In genomic region chr1:24318988-24319863, GRCh38 we compare ENCODE assay signal across 8 cellular contexts. TPM values are rescaled to one million over a fixed set of nuclear protein-coding genes. Genes with fewer than 3 reads are reported as not detected.
DNase-seq lines count a peak whose midpoint lies in the region; ATAC-seq, FAIRE-seq and TF ChIP-seq lines count a peak whose summit lies in the region.

Gene GRHL3 (plus strand): TSS chr1:24319357. CDS start chr1:24319552, 195 bp downstream.

- no peak within 1 kb of the TSS for H4K5ac ChIP-seq in mesendoderm (ENCODE audit: low read length)

- no peak within 1 kb of the TSS for H2BK15ac ChIP-seq in mesendoderm (replicated peaks; ENCODE audit: low read depth)

- CTCF ChIA-PET in Calu3 (lab: Charles Lee) = interaction anchor here (0.6 kb wide), 1 partner anchor 114 kb away, joined by 4 read pairs; no protein-coding TSS in a partner anchor
- CTCF ChIA-PET in K562 (lab: Yijun Ruan, JAX; ENCODE audit: low intra/inter-chr PET ratio) = no interaction called here

- WGBS in K562 (ENCODE audit: insufficient coverage, low coverage, missing lambda C conversion rate) = 3% methylated on average over 22 of the region's 22 CpGs
- WGBS in mesendoderm (ENCODE audit: extremely low coverage, insufficient coverage, low lambda C conversion rate) = no CpG with 5 or more reads among the region's 22 CpGs

- TF ChIP-seq EP300 in K562 (IDR thresholded peaks at IDR 0.05; ENCODE audit: low read length) = no peak

- peak within 1 kb of the TSS; percentile 59 for H2AK5ac ChIP-seq in mesendoderm (ENCODE audit: low read length)

- H2AFZ ChIP-seq in K562 (ENCODE audit: low read depth, low read length) = no peak within 1 kb of the TSS

- H3K36me3 ChIP-seq in K562 (ENCODE audit: control insufficient read depth, insufficient read depth, low read length) (no peaks in the 10 kb centered on the region), mesendoderm (ENCODE audit: control insufficient read depth, insufficient read depth, low read length) (no peaks in the 10 kb centered on the region)

- H3K4me1 Mint-ChIP-seq in Calu3 (ENCODE audit: low read depth, unreplicated experiment) = peaks cover 31% of the 10 kb centered on the region

- H3K27ac Mint-ChIP-seq in Calu3 (ENCODE audit: unreplicated experiment) = peak within 1 kb of the TSS; percentile 66

- TF ChIP-seq CTCF in Calu3 (IDR thresholded peaks at IDR 0.05; ENCODE audit: unreplicated experiment) (no peak), K562 (IDR thresholded peaks at IDR 0.05 in 2 of 3, conservative IDR thresholded peaks at IDR 0.05 in 1 of 3; ENCODE audit: insufficient read depth in 2 of 3, low read depth in 1 of 3, low read length in 3 of 3) (no peak)

- TF ChIP-seq RAD21 in K562 (CRISPR knock-in tag; conservative IDR thresholded peaks at IDR 0.05 in 1 of 2, IDR thresholded peaks at IDR 0.05 in 1 of 2) = no peak

- H4K20me1 ChIP-seq in K562 (replicated peaks; ENCODE audit: control insufficient read depth, insufficient read depth, low read length) = peaks cover 21% of the 10 kb centered on the region; the same call in 1 of the 2 replicates

- H3K9me1 ChIP-seq in K562 (ENCODE audit: control insufficient read depth, insufficient read depth, low read length) = no peaks in the 10 kb centered on the region

- H3K79me2 ChIP-seq in K562 (ENCODE audit: control insufficient read depth, insufficient read depth, low read length) = no peaks in the 10 kb centered on the region
- no peaks in the 10 kb centered on the region for H3K79me2 ChIP-seq in mesendoderm (ENCODE audit: control insufficient read depth, insufficient read depth, low read length)

- peak within 1 kb of the TSS; percentile 35 for H3K56ac ChIP-seq in mesendoderm (ENCODE audit: low read length)

- H3K27ac ChIP-seq in K562 (ENCODE audit: extremely low read depth, low read depth, low read length) = no peak within 1 kb of the TSS
- peak within 1 kb of the TSS; percentile 33 for H3K27ac ChIP-seq in mesendoderm (ENCODE audit: low read depth, low read length)
- H3K27ac ChIP-seq in caudate nucleus (ENCODE audit: low read depth, low read length) = no peak within 1 kb of the TSS

- BruUV-seq in Calu3 (replicated peaks; lab: Mats Ljungman, UMichigan) (TSS peak; percentile 28), K562 (replicated peaks; lab: Mats Ljungman, UMichigan) (no TSS peak)

- H3K9me3 ChIP-seq in K562 (replicated peaks; ENCODE audit: control insufficient read depth, insufficient read depth, low read depth, low read length) = no peaks in the 10 kb centered on the region

- H3K36me3 Mint-ChIP-seq in Calu3 (ENCODE audit: insufficient read depth, unreplicated experiment) = peaks cover 6% of the 10 kb centered on the region

- no peaks in the 10 kb centered on the region for H3K27me3 Mint-ChIP-seq in Calu3 (ENCODE audit: unreplicated experiment)

- no peaks in the 10 kb centered on the region for H3K9me3 Mint-ChIP-seq in Calu3 (ENCODE audit: low read depth, unreplicated experiment)

- H3K18ac ChIP-seq in mesendoderm (ENCODE audit: low read length) = no peak within 1 kb of the TSS

- H2BK5ac ChIP-seq in mesendoderm (ENCODE audit: low read length) = no peak within 1 kb of the TSS

- H3K23ac ChIP-seq in mesendoderm (ENCODE audit: low read length) = no peak within 1 kb of the TSS

- in situ Hi-C loops in K562 (cut with MboI) = no loop called here

- no peak within 1 kb of the TSS for H3K4me2 ChIP-seq in K562 (ENCODE audit: insufficient read depth, low read length)
- peak within 1 kb of the TSS; percentile 49 for H3K4me2 ChIP-seq in mesendoderm (ENCODE audit: low read length)

- H3K4me1 ChIP-seq in K562 (replicated peaks in 1 of 2; ENCODE audit: control insufficient read depth in 2 of 2, insufficient read depth in 2 of 2, low read length in 2 of 2) (peaks cover 5 to 15% of the 10 kb centered on the region in 2 experiments; a peak in 3 of 5 replicates), mesendoderm (ENCODE audit: control insufficient read depth, low read depth, low read length) (peaks cover 15% of the 10 kb centered on the region)

- no peaks in the 10 kb centered on the region for H3K79me1 ChIP-seq in mesendoderm (ENCODE audit: low read length)

- no peak within 1 kb of the TSS for H4K8ac ChIP-seq in mesendoderm (ENCODE audit: low read depth, low read length)

- no peak for FAIRE-seq in K562 (lab: Jason Lieb, UNC)

- H3K4me3 Mint-ChIP-seq in Calu3 (ENCODE audit: low read depth, unreplicated experiment) = peak within 1 kb of the TSS; percentile 79

- H3K4me3 ChIP-seq in K562 = no peak within 1 kb of the TSS
- peak within 1 kb of the TSS; percentile 11 for H3K4me3 ChIP-seq in mesendoderm (ENCODE audit: low read length)

- DNase-seq in Calu3 (peak; percentile 62), NCI-H128 (lab: John Stamatoyannopoulos, UW; ENCODE audit: unreplicated experiment) (peak; percentile 68), K562 (ENCODE audit: extremely low read depth in 1 of 4, low spot score in 3 of 4) (no peak), mesendoderm (peak; percentile 89), caudate nucleus (lab: John Stamatoyannopoulos, UW) (no peak)
- no peak for DNase-seq in activated CD8-positive, alpha-beta memory T cell treated with anti-CD3 and anti-CD28 coated beads for 24 hours

- H3K4ac ChIP-seq in mesendoderm (ENCODE audit: low read depth, low read length) = no peak within 1 kb of the TSS

- H3K9ac ChIP-seq in K562 (ENCODE audit: insufficient read depth in 1 of 2, low read depth in 2 of 2, low read length in 2 of 2) = no peak within 1 kb of the TSS
- peak within 1 kb of the TSS; percentile 18 for H3K9ac ChIP-seq in mesendoderm (ENCODE audit: low read length)

- intact Hi-C loops in Calu3 (cut with micrococcal nuclease; ENCODE audit: unreplicated experiment) (loop anchor here (5.0 kb wide), 2 partner anchors 73 to 117 kb away; no protein-coding TSS in a partner anchor), K562 (cut with micrococcal nuclease) (no loop called here)

- H3K27me3 ChIP-seq in K562 (ENCODE audit: control insufficient read depth in 2 of 2, insufficient read depth in 2 of 2, low read length in 2 of 2) = peaks cover 73% of the 10 kb centered on the region in 2 experiments
- no peaks in the 10 kb centered on the region for H3K27me3 ChIP-seq in mesendoderm (ENCODE audit: insufficient read depth, low read length, poor library complexity)

- no peak within 1 kb of the TSS for H2BK120ac ChIP-seq in mesendoderm (ENCODE audit: low read depth, low read length)

- POLR2A ChIA-PET in K562 (lab: Yijun Ruan, JAX) = interaction anchor here (0.6 to 1.9 kb wide), 3 partner anchors 10 to 199 kb away, joined by 4 to 6 read pairs (median 6); no protein-coding TSS in a partner anchor

- ATAC-seq in K562 (no peak), GM21390 (IDR thresholded peaks at IDR 0.05; ENCODE audit: unreplicated experiment) (no peak), GM21381 (IDR thresholded peaks at IDR 0.05; ENCODE audit: unreplicated experiment) (no peak)

- TF ChIP-seq POLR2A in K562 (conservative IDR thresholded peaks at IDR 0.05) = no peak

TF ChIP-seq in K562, 482 proteins besides CTCF, POLR2A, EP300 and RAD21 (continues in another document):
- TF ChIP-seq PRDM10 (IDR thresholded peaks at IDR 0.05; ENCODE audit: partially characterized antibody) (peak; percentile 23), MEIS2 (IDR thresholded peaks at IDR 0.05; ENCODE audit: partially characterized antibody) (peak; percentile 66), POU5F1 (IDR thresholded peaks at IDR 0.05; ENCODE audit: borderline replicate concordance, low read depth, low read length, partially characterized antibody) (no peak)

RNA-seq across cellular contexts. Expression of gene GRHL3, which starts in this region (rescaled TPM):
- 1.4 and 2.9 TPM in 2 replicates for total RNA-seq in Calu3 (2022)
- not detected in 2 replicates for total RNA-seq in K562 (2011; cell fraction: chromatin; rRNA removed; ENCODE audit: low replicate concordance)
- not detected in 2 replicates for total RNA-seq in K562 (2011; cell fraction: nucleolus; rRNA removed)
- total RNA-seq in K562 (2011; cell fraction: nucleoplasm; rRNA removed) = not detected in 2 replicates
- not detected in 2 replicates for total RNA-seq in K562 (2014; rRNA removed)
- total RNA-seq in K562 (2014; rRNA removed; fragmentation: Illumina TruSeq; extraction: Trizol) = not detected in 2 replicates
- not detected in 2 replicates for total RNA-seq in K562 (2015; rRNA removed; fragmentation: Illumina TruSeq; extraction: Trizol)
- not detected in 2 replicates for total RNA-seq in K562 (2021)
- polyA plus RNA-seq in K562 (2011; rRNA removed) = not detected in 2 replicates
- not detected in 2 replicates for polyA plus RNA-seq in K562 (2011; cell fraction: cytosol; rRNA removed)
- not detected in 2 replicates for polyA plus RNA-seq in K562 (2011; cell fraction: nucleus; rRNA removed)
- polyA plus RNA-seq in K562 (2012) = 0.13 and 0.35 TPM in 2 replicates
- polyA plus RNA-seq in K562 (2014; fragmentation: Illumina TruSeq; extraction: Trizol) = 0.04 TPM in 1 of 2 replicates, not detected in the other
- polyA plus RNA-seq in K562 (2014; fragmentation: Nextera tagmentation; extraction: Ambion mirVana) = under 1 TPM in 1 of 2 experiments, not detected in 1; 0.01 TPM
- 0.65 TPM in 1 of 2 replicates, not detected in the other for polyA plus RNA-seq in K562 (2014; rRNA removed)
- polyA minus RNA-seq in K562 (2011; rRNA and poly(A)+ RNA removed) = not detected in 2 replicates
- polyA minus RNA-seq in K562 (2011; cell fraction: cytosol; rRNA and poly(A)+ RNA removed) = not detected in 2 replicates
- not detected in 2 replicates for polyA minus RNA-seq in K562 (2011; cell fraction: nucleus; rRNA and poly(A)+ RNA removed)
- 0.86 TPM for polyA plus RNA-seq in mesendoderm (2013, experiment 1 of 2)
- polyA plus RNA-seq in mesendoderm (2013, experiment 2 of 2) = 0.97 TPM

Comparison
In these comparisons a context has a peak if more than half of its experiments do, and no peak if none do; other contexts are left out.
1. DNase-seq: peak in Calu3 (single experiment), NCI-H128 (single experiment) and mesendoderm (single experiment); none in K562 (0 of 4), caudate nucleus (0 of 61) and activated CD8-positive, alpha-beta memory T cell treated with anti-CD3 and anti-CD28 coated beads for 24 hours (single experiment).